ENCODE assay signal across 29 cellular contexts in genomic region chr4:107315584-107315983, GRCh38.
"Had no signal": no experiment of that assay in that cellular context is flagged by ENCODE, and none has a peak within 500 bp of the region (broad histone marks: within the 10 kb centered on the region; RNA-seq: fewer than 3 reads in every experiment).

No MANE protein-coding gene starts in this region.

- H3K79me2 ChIP-seq: parathyroid adenoma had no signal

- H3K9ac ChIP-seq: neural progenitor cell, parathyroid adenoma had no signal

- H3K27ac ChIP-seq: neural progenitor cell, ovary, parathyroid adenoma, psoas muscle, skin epidermis, spleen, suprapubic skin, testis, tibial artery, transverse colon, upper lobe of left lung, vagina had no signal

- DNase-seq: natural killer cell; occipital lobe; ovary; posterior cingulate gyrus; psoas muscle; right cardiac atrium; spleen; stimulated activated CD4-positive, alpha-beta T cell treated with anti-CD3 and anti-CD28 coated beads, Interleukin-12 subunit alpha, Interleukin-12 subunit beta, amount 100 ng/mL, for 4 hours; stimulated activated CD4-positive, alpha-beta T cell treated with anti-CD3 and anti-CD28 coated beads, Interleukin-1b, Interleukin-23, amount 100 ng/mL, for 48 hours; stimulated activated CD4-positive, alpha-beta T cell treated with anti-CD3 and anti-CD28 coated beads, Interleukin-4, amount 100 ng/mL, for 1 hour; stimulated activated CD4-positive, alpha-beta T cell treated with anti-CD3 and anti-CD28 coated beads, Interleukin-4, amount 100 ng/mL, for 4 hours; stimulated activated CD8-positive, alpha-beta memory T cell treated with anti-CD3 and anti-CD28 coated beads, Interleukin-4, amount 100 ng/mL, for 48 hours; stimulated activated naive CD4-positive, alpha-beta T cell; stimulated activated naive CD8-positive, alpha-beta T cell treated with anti-CD3 and anti-CD28 coated beads, Interleukin-15, amount 100 ng/mL, for 72 hours; stimulated activated naive CD8-positive, alpha-beta T cell treated with anti-CD3 and anti-CD28 coated beads, Interleukin-15, Interleukin-2, amounts not matched to agents 100 U/mL and 50 U/mL, for 24 hours; substantia nigra; testis; tibial artery; transverse colon; upper lobe of left lung had no signal

- H3K4me2 ChIP-seq: neural progenitor cell, smooth muscle cell had no signal

- ATAC-seq: natural killer cell; psoas muscle; right cardiac atrium; sciatic nerve; stimulated activated memory B cell treated with anti-CD40 and anti-IgM and Interleukin-4, amounts not matched to agents 10 μg/mL and 1 μg/mL and 100 μg/mL, for 72 hours; stimulated activated naive CD8-positive, alpha-beta T cell treated with anti-CD3 and anti-CD28 coated beads, Interleukin-15, amount 100 ng/mL, for 72 hours; stimulated activated naive CD8-positive, alpha-beta T cell treated with anti-CD3 and anti-CD28 coated beads, Interleukin-15, Interleukin-2, amounts not matched to agents 100 U/mL and 50 U/mL, for 24 hours had no signal

- H3K27me3 ChIP-seq: neural progenitor cell, ovary, spleen, suprapubic skin, testis, tibial artery, transverse colon, upper lobe of left lung, vagina had no signal

- H3K4me1 ChIP-seq: neural progenitor cell, parathyroid adenoma, psoas muscle, spleen, suprapubic skin, testis, tibial artery, transverse colon, upper lobe of left lung, vagina had no signal

- H3K9me3 ChIP-seq: ovary, psoas muscle, spleen, suprapubic skin, testis, tibial artery, transverse colon, upper lobe of left lung, vagina had no signal

- FAIRE-seq: urothelium cell line had no signal

- H2AFZ ChIP-seq: neural progenitor cell, parathyroid adenoma had no signal

- H3K4me3 ChIP-seq: neural progenitor cell, ovary, psoas muscle, skin epidermis, smooth muscle cell, spleen, suprapubic skin, testis, tibial artery, transverse colon, upper lobe of left lung, vagina had no signal

- H3K36me3 ChIP-seq: neural progenitor cell, ovary, spleen, suprapubic skin, tibial artery, transverse colon, upper lobe of left lung, vagina had no signal
